Comparison of ENCODE assay signal across 17 cellular contexts in genomic region chr4:74667438-74667837, GRCh38.
A peak's percentile ranks its signal among the peaks of the same experiment; 100 is the strongest.
DNase-seq lines count a peak whose midpoint lies in the region; TF ChIP-seq lines count a peak whose summit lies in the region.
"Had no signal": no experiment of that assay in that cellular context is flagged by ENCODE, and none has a peak within 500 bp of the region (broad histone marks: within the 10 kb centered on the region; RNA-seq: fewer than 3 reads in every experiment).

No MANE protein-coding gene starts in this region.

- no peak overlapping the region for H4K8ac ChIP-seq in mesendoderm (ENCODE audit: low read depth, low read length)

- H3K4me3 Mint-ChIP-seq in Caco-2 (ENCODE audit: unreplicated experiment) (peak overlapping the region; percentile 2), endodermal cell (no peak overlapping the region)
- H3K4me3 Mint-ChIP-seq: CD8-positive, alpha-beta memory T cell; H9; HFFc6 had no signal

- H2BK120ac ChIP-seq in mesendoderm (ENCODE audit: low read depth, low read length): no peak overlapping the region

- CTCF ChIA-PET in Caco-2 (lab: Charles Lee): interaction anchor here (1.3 kb wide), 1 partner anchor 13 kb away, joined by 10 read pairs; no protein-coding TSS in a partner anchor

- H4K5ac ChIP-seq in mesendoderm (ENCODE audit: low read length): no peak overlapping the region

- no peaks in the 10 kb centered on the region for H3K79me1 ChIP-seq in mesendoderm (ENCODE audit: low read length)

- in situ Hi-C loops in transverse colon (cut with MboI; ENCODE audit: low pct_ligation_motif_present in 1 of 4, low pct_unique_long_range_greater_than_20kb in 1 of 4, low sequenced_read_pairs in 3 of 4): loop anchor here in 2 of 4 donors (10.0 to 25.0 kb wide), 2 partner anchors 293 to 480 kb away; no protein-coding TSS in a partner anchor

- no peak for DNase-seq in Caco-2
- DNase-seq in OCI-M1 (lab: John Stamatoyannopoulos, UW): peak; percentile 22
- no peak for DNase-seq in endodermal cell
- DNase-seq in transverse colon: no peak
- no peak for DNase-seq in NCI-H2171 treated with DMSO at 0.1 percent for 48 hours (lab: John Stamatoyannopoulos, UW)
- DNase-seq in mesendoderm: no peak
- DNase-seq in SIG-M5 (lab: John Stamatoyannopoulos, UW): no peak
- DNase-seq in RKO (ENCODE audit: low spot score): no peak
- DNase-seq: AML-193; CD8-positive, alpha-beta memory T cell; DMS 273 treated with DMSO at 0.1 percent for 48 hours; DMS79; GOT3; H9; HFFc6; Karpas-422 had no signal

- no peaks in the 10 kb centered on the region for H3K79me2 ChIP-seq in mesendoderm (ENCODE audit: control insufficient read depth, insufficient read depth, low read length)

- POLR2A ChIA-PET in Caco-2 (lab: Charles Lee): interaction anchor here (1.3 to 1.6 kb wide), 2 partner anchors 13 to 303 kb away, joined by 3 to 11 read pairs; partner anchors contain the start of gene EREG

- H3K9ac ChIP-seq in endodermal cell (ENCODE audit: extremely low read depth, low read length, poor library complexity, severe bottlenecking) (no peak overlapping the region), mesendoderm (ENCODE audit: low read length) (no peak overlapping the region)
- H3K9ac ChIP-seq: BLaER1 had no signal

- H3K27ac ChIP-seq in endodermal cell (ENCODE audit: low read depth, low read length) (no peak overlapping the region), transverse colon (peak overlapping the region in 3 of 4 donors; percentile 31 to 49 (median 34)), mesendoderm (ENCODE audit: low read depth, low read length) (no peak overlapping the region)
- H3K27ac ChIP-seq: BLaER1 had no signal

- H3K4me1 ChIP-seq in Caco-2 (peaks cover 80% of the 10 kb centered on the region), endodermal cell (ENCODE audit: control insufficient read depth, insufficient read depth, low read length) (peaks cover 4% of the 10 kb centered on the region), transverse colon (peaks cover 0 to 34% (median 0%) of the 10 kb centered on the region in 4 donors), mesendoderm (ENCODE audit: control insufficient read depth, low read depth, low read length) (no peaks in the 10 kb centered on the region)
- H3K4me1 ChIP-seq: BLaER1 had no signal

- intact Hi-C loops in Caco-2 (cut with micrococcal nuclease; ENCODE audit: unreplicated experiment) (loop anchor here (1.0 to 10.0 kb wide), 2 partner anchors 193 to 461 kb away; no protein-coding TSS in a partner anchor), transverse colon (cut with DNase I; ENCODE audit: low total_unique reads) (no loop called here)

- TF ChIP-seq CTCF in Caco-2 (IDR thresholded peaks at IDR 0.05; ENCODE audit: insufficient read depth in 1 of 2, low read depth in 1 of 2, low read length in 1 of 2, severe bottlenecking in 1 of 2, unreplicated experiment in 1 of 2): no peak
- TF ChIP-seq CTCF in endodermal cell (conservative IDR thresholded peaks at IDR 0.05): no peak
- TF ChIP-seq CTCF in transverse colon (IDR thresholded peaks at IDR 0.05): no peak

- no peaks in the 10 kb centered on the region; the same call in 1 of the 2 replicates for H3K9me3 ChIP-seq in Caco-2
- no peaks in the 10 kb centered on the region for H3K9me3 ChIP-seq in endodermal cell (ENCODE audit: control insufficient read depth, low read length)
- H3K9me3 ChIP-seq in transverse colon: no peaks in the 10 kb centered on the region
- H3K9me3 ChIP-seq: BLaER1 had no signal

- no peaks in the 10 kb centered on the region for H3K36me3 ChIP-seq in Caco-2 (ENCODE audit: control insufficient read depth, insufficient read depth, low read length)
- no peaks in the 10 kb centered on the region for H3K36me3 ChIP-seq in endodermal cell (ENCODE audit: control insufficient read depth, insufficient read depth, low read length)
- no peaks in the 10 kb centered on the region for H3K36me3 ChIP-seq in transverse colon
- H3K36me3 ChIP-seq in mesendoderm (ENCODE audit: control insufficient read depth, insufficient read depth, low read length): no peaks in the 10 kb centered on the region
- H3K36me3 ChIP-seq: BLaER1 had no signal

- TSS peak; percentile 88 for BruUV-seq in Caco-2 (replicated peaks; lab: Mats Ljungman, UMichigan)

- no peak for TF ChIP-seq EP300 in transverse colon (IDR thresholded peaks at IDR 0.05; ENCODE audit: low read depth)

- no peak for TF ChIP-seq POLR2A in transverse colon (IDR thresholded peaks at IDR 0.05)

- H3K27me3 Mint-ChIP-seq in Caco-2 (ENCODE audit: insufficient read depth, unreplicated experiment) (no peaks in the 10 kb centered on the region), endodermal cell (ENCODE audit: insufficient read depth) (no peaks in the 10 kb centered on the region)

- H3K9me3 Mint-ChIP-seq in Caco-2 (ENCODE audit: unreplicated experiment) (no peaks in the 10 kb centered on the region), endodermal cell (peaks cover 1% of the 10 kb centered on the region)
- H3K9me3 Mint-ChIP-seq: CD8-positive, alpha-beta memory T cell; H9; HFFc6 had no signal

- H2BK5ac ChIP-seq in mesendoderm (ENCODE audit: low read length): no peak overlapping the region

- H3K27ac Mint-ChIP-seq in Caco-2 (ENCODE audit: unreplicated experiment) (peak overlapping the region; percentile 67), endodermal cell (no peak overlapping the region)
- H3K27ac Mint-ChIP-seq: CD8-positive, alpha-beta memory T cell; HFFc6 had no signal

- no peak overlapping the region for H3K18ac ChIP-seq in mesendoderm (ENCODE audit: low read length)

- H2BK15ac ChIP-seq in mesendoderm (replicated peaks; ENCODE audit: low read depth): no peak overlapping the region

- H3K23ac ChIP-seq in mesendoderm (ENCODE audit: low read length): no peak overlapping the region

- H3K56ac ChIP-seq in mesendoderm (ENCODE audit: low read length): no peak overlapping the region

- H3K27me3 ChIP-seq in Caco-2 (replicated peaks; ENCODE audit: control insufficient read depth, insufficient read depth, low read length) (no peaks in the 10 kb centered on the region), endodermal cell (ENCODE audit: control insufficient read depth, insufficient read depth, low read length, poor library complexity, severe bottlenecking) (peaks cover 5% of the 10 kb centered on the region), transverse colon (no peaks in the 10 kb centered on the region), mesendoderm (ENCODE audit: insufficient read depth, low read length, poor library complexity) (no peaks in the 10 kb centered on the region)
- H3K27me3 ChIP-seq: BLaER1 had no signal

- H3K4me1 Mint-ChIP-seq in Caco-2 (ENCODE audit: low read depth, unreplicated experiment) (peaks cover 76% of the 10 kb centered on the region), endodermal cell (peaks cover 40% of the 10 kb centered on the region)
- H3K4me1 Mint-ChIP-seq: CD8-positive, alpha-beta memory T cell had no signal

- H3K4me2 ChIP-seq in mesendoderm (ENCODE audit: low read length): no peak overlapping the region
- H3K4me2 ChIP-seq: BLaER1 had no signal

- H3K4me3 ChIP-seq in Caco-2 (ENCODE audit: low read depth, low read length) (no peak overlapping the region), endodermal cell (ENCODE audit: low read length) (peak overlapping the region; percentile 28), transverse colon (no peak overlapping the region), mesendoderm (ENCODE audit: low read length) (no peak overlapping the region)
- H3K4me3 ChIP-seq: BLaER1 had no signal

- H3K36me3 Mint-ChIP-seq in Caco-2 (ENCODE audit: insufficient read depth, unreplicated experiment): peaks cover 20% of the 10 kb centered on the region
- H3K36me3 Mint-ChIP-seq in endodermal cell (ENCODE audit: low read depth): no peaks in the 10 kb centered on the region
- H3K36me3 Mint-ChIP-seq: CD8-positive, alpha-beta memory T cell had no signal

- no peak overlapping the region for H3K4ac ChIP-seq in mesendoderm (ENCODE audit: low read depth, low read length)

- H2AK5ac ChIP-seq in mesendoderm (ENCODE audit: low read length): no peak overlapping the region

Comparison
In these comparisons a context has a peak if more than half of its experiments do, and no peak if none do; other contexts are left out.
1. H3K27ac ChIP-seq: peak in transverse colon (3 of 4); none in endodermal cell (single experiment) and mesendoderm (single experiment).